Comparison of ENCODE assay signal across 19 cellular contexts in the genomic region with DNA sequence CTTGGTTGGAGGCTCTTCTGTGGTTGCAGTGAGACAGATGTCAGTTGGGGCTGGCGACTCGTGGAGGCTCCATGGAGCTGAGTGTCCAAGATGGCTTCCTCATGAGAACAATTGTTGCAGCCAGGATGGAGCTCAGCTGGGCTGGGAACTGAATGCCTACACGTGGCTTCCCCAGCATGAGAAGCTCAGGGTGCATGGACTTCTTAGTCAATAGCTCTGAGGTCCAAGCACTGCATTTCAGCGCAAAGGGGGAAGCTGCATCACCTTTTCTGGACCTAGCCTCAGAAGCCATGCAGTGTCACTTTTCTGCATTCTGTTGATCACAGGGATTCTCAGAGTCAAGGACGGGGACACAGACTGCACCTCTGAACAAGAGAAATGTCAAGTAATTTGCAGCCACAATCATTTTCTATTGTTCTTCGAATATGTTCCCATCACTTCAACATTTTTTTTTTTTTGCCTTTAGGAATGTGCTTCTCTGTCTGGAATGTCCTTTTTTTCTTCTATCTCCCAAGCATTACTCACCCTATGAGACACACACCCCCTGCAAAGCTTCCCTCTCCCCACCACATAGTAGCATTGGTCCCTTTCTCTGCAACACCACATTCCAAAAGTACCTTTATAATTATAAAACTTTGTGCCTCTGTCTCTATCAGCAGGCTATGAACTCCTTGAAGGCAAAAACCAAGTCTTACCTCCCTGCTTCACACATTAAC. TPM values are rescaled to one million over a fixed set of nuclear protein-coding genes. Genes with fewer than 3 reads are reported as not detected.
DNase-seq lines count a peak whose midpoint lies in the region; ATAC-seq, FAIRE-seq and TF ChIP-seq lines count a peak whose summit lies in the region.
"Had no signal": no experiment of that assay in that cellular context is flagged by ENCODE, and none has a peak within 500 bp of the region (broad histone marks: within the 10 kb centered on the region; RNA-seq: fewer than 3 reads in every experiment).

No MANE protein-coding gene starts in this region.

- CTCF ChIA-PET in T-cell (lab: Charles Lee) = no interaction called here

- 53 to 77% methylated on average over 3 to 6 of the region's 6 CpGs for WGBS in esophagus squamous epithelium, 2 donors

- H3K27ac Mint-ChIP-seq in T-cell = no peak overlapping the region
- H3K27ac Mint-ChIP-seq: activated CD4-positive, alpha-beta T cell treated with anti-CD3 and anti-CD28 coated beads, Interleukin-2, amount 10 ng/mL, durations not matched to agents 7 days and 5 days; effector memory CD8-positive, alpha-beta T cell; type B pancreatic cell had no signal

- H3K9me3 Mint-ChIP-seq in T-cell = no peaks in the 10 kb centered on the region
- H3K9me3 Mint-ChIP-seq: activated CD4-positive, alpha-beta T cell treated with anti-CD3 and anti-CD28 coated beads, Interleukin-2, amount 10 ng/mL, durations not matched to agents 7 days and 5 days; effector memory CD8-positive, alpha-beta T cell; type B pancreatic cell had no signal

- TF ChIP-seq CTCF in AG10803 (conservative IDR thresholded peaks at IDR 0.05; ENCODE audit: low read length) (no peak), bronchial epithelial cell (IDR thresholded peaks at IDR 0.05; ENCODE audit: insufficient read depth, low read length, severe bottlenecking) (no peak), esophagus squamous epithelium (IDR thresholded peaks at IDR 0.05) (no peak)

- peak; percentile 69 for DNase-seq in AG10803 (ENCODE audit: low read depth)
- DNase-seq in LHCN-M2 (ENCODE audit: low read depth) = peak; percentile 73
- peak; percentile 7 for DNase-seq in bronchial epithelial cell (ENCODE audit: low read depth)
- DNase-seq in myocyte (ENCODE audit: low read depth) = peak; percentile 46
- no peak for DNase-seq in T-cell
- no peak for DNase-seq in substantia nigra (lab: John Stamatoyannopoulos, UW)
- no peak for DNase-seq in esophagus squamous epithelium (lab: John Stamatoyannopoulos, UW)
- DNase-seq: activated CD4-positive, alpha-beta T cell treated with anti-CD3 and anti-CD28 coated beads, Interleukin-2, amount 10 ng/mL, durations not matched to agents 7 days and 5 days; activated naive CD4-positive, alpha-beta T cell treated with anti-CD3 and anti-CD28 coated beads, Interleukin-2, amount 50 U/mL, for 16 hours; activated T-cell treated with anti-CD3 and anti-CD28 coated beads, Interleukin-2, amount 50 U/mL, for 1 hour; caudate nucleus; effector memory CD8-positive, alpha-beta T cell; foreskin keratinocyte; NCI-H2081; NCI-H524 treated with DMSO at 0.1 percent for 48 hours; stimulated activated naive CD4-positive, alpha-beta T cell had no signal

- intact Hi-C loops in esophagus squamous epithelium (cut with DNase I) = no loop called here

- H3K27me3 ChIP-seq in bronchial epithelial cell (ENCODE audit: control insufficient read depth, insufficient read depth, low read length) = no peaks in the 10 kb centered on the region
- peaks cover 0 to 6% (median 0%) of the 10 kb centered on the region in 4 donors for H3K27me3 ChIP-seq in esophagus squamous epithelium
- H3K27me3 ChIP-seq: foreskin keratinocyte had no signal

- H3K27me3 Mint-ChIP-seq in T-cell = peaks cover 0 to 3% of the 10 kb centered on the region in 2 donors
- H3K27me3 Mint-ChIP-seq: type B pancreatic cell had no signal

- H3K27ac ChIP-seq in substantia nigra (ENCODE audit: low read depth, low read length, poor library complexity, severe bottlenecking) (no peak overlapping the region), esophagus squamous epithelium (no peak overlapping the region)
- H3K27ac ChIP-seq: foreskin keratinocyte had no signal

- no peak overlapping the region for H3K4me3 Mint-ChIP-seq in T-cell
- H3K4me3 Mint-ChIP-seq: activated CD4-positive, alpha-beta T cell treated with anti-CD3 and anti-CD28 coated beads, Interleukin-2, amount 10 ng/mL, durations not matched to agents 7 days and 5 days; effector memory CD8-positive, alpha-beta T cell; type B pancreatic cell had no signal

- H3K36me3 ChIP-seq in bronchial epithelial cell (ENCODE audit: control insufficient read depth, insufficient read depth, low read length) (no peaks in the 10 kb centered on the region), esophagus squamous epithelium (no peaks in the 10 kb centered on the region)

- H3K36me3 Mint-ChIP-seq in T-cell = no peaks in the 10 kb centered on the region
- H3K36me3 Mint-ChIP-seq: type B pancreatic cell had no signal

- ATAC-seq in T-cell (replicated peaks in 1 of 4) (no peak), GM21367 (IDR thresholded peaks at IDR 0.05; ENCODE audit: unreplicated experiment) (no peak)
- ATAC-seq: effector memory CD8-positive, alpha-beta T cell; foreskin keratinocyte had no signal

- no peaks in the 10 kb centered on the region for H3K9me3 ChIP-seq in esophagus squamous epithelium

- no peak overlapping the region for H3K4me3 ChIP-seq in AG10803 (ENCODE audit: low read length)
- no peak overlapping the region for H3K4me3 ChIP-seq in bronchial epithelial cell (ENCODE audit: low read depth, low read length)
- H3K4me3 ChIP-seq in esophagus squamous epithelium = no peak overlapping the region

- FAIRE-seq in bronchial epithelial cell (lab: Jason Lieb, UNC) = peak; percentile 62

- TF ChIP-seq POLR2A in esophagus squamous epithelium (IDR thresholded peaks at IDR 0.05) = no peak

- no peaks in the 10 kb centered on the region for H3K4me1 Mint-ChIP-seq in T-cell
- H3K4me1 Mint-ChIP-seq: activated CD4-positive, alpha-beta T cell treated with anti-CD3 and anti-CD28 coated beads, Interleukin-2, amount 10 ng/mL, durations not matched to agents 7 days and 5 days had no signal

- H3K4me1 ChIP-seq in esophagus squamous epithelium = no peaks in the 10 kb centered on the region
- H3K4me1 ChIP-seq: foreskin keratinocyte had no signal

- POLR2A ChIA-PET in T-cell (lab: Charles Lee) = no interaction called here

RNA-seq across cellular contexts. Expression of a gene that starts 57.5 kb away (rescaled TPM):
- 0.23 TPM in 1 of 2 replicates, not detected in the other for total RNA-seq in LHCN-M2 (2014; rRNA removed)
- polyA plus RNA-seq in LHCN-M2 (2012) = 0.21 TPM
- 5.5 and 11.8 TPM in 2 replicates for total RNA-seq in bronchial epithelial cell
- total RNA-seq in myocyte = 0.21 and 5.2 TPM in 2 replicates
- 0.68 TPM for polyA plus RNA-seq in myocyte (2012)
- total RNA-seq in T-cell = not detected
- 1 to 10 TPM in 1 of 4 donors, under 1 TPM in 2, not detected in 1; 0.26 to 1.7 (median 0.38) TPM for total RNA-seq in esophagus squamous epithelium
- total RNA-seq: A673; activated CD4-positive, alpha-beta T cell treated with anti-CD3 and anti-CD28 coated beads, Interleukin-2, amount 10 ng/mL, durations not matched to agents 7 days and 5 days had no signal

Comparison
In these comparisons a context has a peak if more than half of its experiments do, and no peak if none do; other contexts are left out.
1. DNase-seq: peak in AG10803 (single experiment), LHCN-M2 (single experiment), bronchial epithelial cell (single experiment) and myocyte (single experiment); none in T-cell (0 of 34), substantia nigra (0 of 49) and esophagus squamous epithelium (single experiment).